Comparison of ENCODE assay signal across 16 cellular contexts in the genomic region with DNA sequence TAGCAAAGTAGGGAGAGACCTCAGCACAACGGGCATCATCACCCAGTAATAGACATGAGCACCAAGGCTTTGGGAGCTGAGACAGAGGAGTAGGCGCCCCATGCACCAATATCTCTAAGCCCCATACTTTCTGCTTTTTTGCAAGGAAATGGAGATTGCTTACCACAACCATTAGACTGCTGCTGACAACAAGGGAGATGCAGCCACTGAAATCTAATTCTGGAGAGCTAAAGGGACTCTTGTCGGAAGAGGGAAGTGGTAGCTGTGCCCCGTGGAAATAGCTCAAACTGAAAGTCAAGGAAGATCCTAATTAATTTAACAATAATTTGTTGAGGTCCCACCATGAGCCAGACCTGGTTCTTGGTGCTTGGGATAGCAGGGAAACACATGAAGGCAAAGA.
DNase-seq lines count a peak whose midpoint lies in the region; ATAC-seq, FAIRE-seq and TF ChIP-seq lines count a peak whose summit lies in the region.
"Had no signal": no experiment of that assay in that cellular context is flagged by ENCODE, and none has a peak within 500 bp of the region (broad histone marks: within the 10 kb centered on the region; RNA-seq: fewer than 3 reads in every experiment).

No MANE protein-coding gene starts in this region.

- RAD21 ChIA-PET in GM12878 (lab: Charles Lee; ENCODE audit: unreplicated experiment) = interaction anchor here (1.0 to 11.5 kb wide), 15 partner anchors 15 to 1275 kb away, joined by 3 to 407 read pairs (median 4); no protein-coding TSS in a partner anchor

- no peaks in the 10 kb centered on the region for H3K36me3 ChIP-seq in GM12878 (ENCODE audit: control insufficient read depth in 2 of 2, insufficient read depth in 2 of 2, low read length in 1 of 2)
- H3K36me3 ChIP-seq in esophagus muscularis mucosa = no peaks in the 10 kb centered on the region
- H3K36me3 ChIP-seq: gastrocnemius medialis had no signal

- H3K27ac Mint-ChIP-seq in T-helper 2 cell treated with Interferon-gamma antibody and Interleukin-4, amounts not matched to agents 5 μg/mL and 100 μg/mL, for 36 hours = peak overlapping the region; percentile 78

- TF ChIP-seq RAD21 in GM12878 (IDR thresholded peaks at IDR 0.05; ENCODE audit: insufficient read depth, low read depth, low read length) = no peak

- 15% methylated on average over 4 of the region's 4 CpGs for WGBS in GM12878 (ENCODE audit: insufficient coverage, insufficient replicate concordance, low lambda C conversion rate, missing lambda C conversion rate)
- WGBS in esophagus muscularis mucosa = 77% methylated on average over 4 of the region's 4 CpGs

- no peak overlapping the region for H3K27ac ChIP-seq in GM12878 (ENCODE audit: control insufficient read depth, insufficient read depth)
- H3K27ac ChIP-seq in esophagus muscularis mucosa (replicated peaks in 1 of 4) = no peak overlapping the region
- H3K27ac ChIP-seq: gastrocnemius medialis, HL-60 had no signal

- SMC1A ChIA-PET in GM12878 (lab: Charles Lee; ENCODE audit: uncharacterized antibody, unreplicated experiment) = interaction anchor here (0.7 to 18.4 kb wide), 19 partner anchors 11 to 1126 kb away, joined by 3 to 461 read pairs (median 15); no protein-coding TSS in a partner anchor

- H3K4me1 Mint-ChIP-seq in T-helper 2 cell treated with Interferon-gamma antibody and Interleukin-4, amounts not matched to agents 5 μg/mL and 100 μg/mL, for 36 hours (ENCODE audit: low read depth) = peaks cover 75% of the 10 kb centered on the region

- no peak for ATAC-seq in GM12878
- no peak for ATAC-seq in GM18861 (IDR thresholded peaks at IDR 0.05; ENCODE audit: unreplicated experiment)
- ATAC-seq: gastrocnemius medialis, HepG2, left lobe of liver had no signal

- H3K9me3 Mint-ChIP-seq in T-helper 2 cell treated with Interferon-gamma antibody and Interleukin-4, amounts not matched to agents 5 μg/mL and 100 μg/mL, for 36 hours = no peaks in the 10 kb centered on the region

- no peak overlapping the region for H3K9ac ChIP-seq in GM12878 (ENCODE audit: control insufficient read depth, insufficient read depth, low read length)

- DNase-seq in stimulated activated naive CD4-positive, alpha-beta T cell (lab: John Stamatoyannopoulos, UW) = peak in 4 of 6 experiments; percentile 20 to 61 (median 40)
- no peak for DNase-seq in stimulated activated naive CD4-positive, alpha-beta T cell treated with Interleukin-2 at 50 U/mL for 16 hours (lab: John Stamatoyannopoulos, UW)
- DNase-seq in T-helper 2 cell treated with Interferon-gamma antibody and Interleukin-4, amounts not matched to agents 5 μg/mL and 100 μg/mL, for 36 hours (ENCODE audit: low spot score) = no peak
- no peak for DNase-seq in GM12878 (ENCODE audit: low read depth, low spot score)
- DNase-seq in RPMI8226 = no peak
- DNase-seq in esophagus muscularis mucosa (ENCODE audit: extremely low spot score) = no peak
- DNase-seq: amygdala, cortex of kidney, gastrocnemius medialis, hippocampal formation, NCI-H524 treated with DMSO at 0.1 percent for 48 hours had no signal

- H3K4me1 ChIP-seq in GM12878 (ENCODE audit: control insufficient read depth, insufficient read depth, low read length) (no peaks in the 10 kb centered on the region; the same call in 1 of the 2 replicates), esophagus muscularis mucosa (no peaks in the 10 kb centered on the region)
- H3K4me1 ChIP-seq: gastrocnemius medialis had no signal

- no peaks in the 10 kb centered on the region for H3K36me3 Mint-ChIP-seq in T-helper 2 cell treated with Interferon-gamma antibody and Interleukin-4, amounts not matched to agents 5 μg/mL and 100 μg/mL, for 36 hours (ENCODE audit: low read depth)

- H3K9me3 ChIP-seq in GM12878 (replicated peaks; ENCODE audit: control insufficient read depth, insufficient read depth, low read length) (no peaks in the 10 kb centered on the region; the same call in 2 of the 3 replicates), esophagus muscularis mucosa (no peaks in the 10 kb centered on the region)
- H3K9me3 ChIP-seq: gastrocnemius medialis had no signal

- TF ChIP-seq CTCF in GM12878 (IDR thresholded peaks at IDR 0.05 in 2 of 3, conservative IDR thresholded peaks at IDR 0.05 in 1 of 3; ENCODE audit: control insufficient read depth in 2 of 3, extremely low read depth in 1 of 3, insufficient read depth in 1 of 3, low read depth in 3 of 3, low read length in 3 of 3) (no peak), esophagus muscularis mucosa (IDR thresholded peaks at IDR 0.05) (no peak)

- H3K79me2 ChIP-seq in GM12878 (ENCODE audit: control insufficient read depth, insufficient read depth, low read length) = no peaks in the 10 kb centered on the region

- no peak overlapping the region for H3K4me2 ChIP-seq in GM12878 (ENCODE audit: control insufficient read depth, insufficient read depth)

- CTCF ChIA-PET in GM12878 (lab: Yijun Ruan, JAX) = interaction anchor here (0.6 to 10.8 kb wide), 12 partner anchors 8 to 1125 kb away, joined by 3 to 158 read pairs (median 6); no protein-coding TSS in a partner anchor

- H3K27me3 Mint-ChIP-seq in T-helper 2 cell treated with Interferon-gamma antibody and Interleukin-4, amounts not matched to agents 5 μg/mL and 100 μg/mL, for 36 hours (ENCODE audit: low read depth) = no peaks in the 10 kb centered on the region

- TF ChIP-seq EP300 in GM12878 (IDR thresholded peaks at IDR 0.05; ENCODE audit: borderline replicate concordance in 1 of 2, control insufficient read depth in 1 of 2, low read depth in 2 of 2, low read length in 2 of 2) (no peak), esophagus muscularis mucosa (IDR thresholded peaks at IDR 0.05) (no peak)

- H3K27me3 ChIP-seq in GM12878 (replicated peaks in 1 of 2; ENCODE audit: control insufficient read depth in 2 of 2, insufficient read depth in 2 of 2, low read length in 1 of 2) (no peaks in the 10 kb centered on the region), esophagus muscularis mucosa (peaks cover 0 to 33% (median 0%) of the 10 kb centered on the region in 4 donors)

- H2AFZ ChIP-seq in GM12878 (ENCODE audit: control insufficient read depth, low read depth, low read length) = no peak overlapping the region

- intact Hi-C loops in GM12878 (cut with micrococcal nuclease; ENCODE audit: unreplicated experiment) = no loop called here
- intact Hi-C loops in esophagus muscularis mucosa (cut with DNase I) = no loop called here

- FAIRE-seq in GM12878 (lab: Jason Lieb, UNC) = no peak
- FAIRE-seq: bronchial epithelial cell, HepG2 had no signal

- in situ Hi-C loops in GM12878 (cut with MboI) = loop anchor here (25.0 kb wide), 1 partner anchor 1121 kb away; the partner anchor contains the start of gene BCL11B

- TF ChIP-seq POLR2A in GM12878 (IDR thresholded peaks at IDR 0.05; ENCODE audit: low read depth, low read length) (no peak), esophagus muscularis mucosa (IDR thresholded peaks at IDR 0.05; ENCODE audit: low read depth) (no peak)

- BruUV-seq in GM12878 (replicated peaks; lab: Mats Ljungman, UMichigan) = no TSS peak

- H3K4me3 ChIP-seq in GM12878 (no peak overlapping the region), esophagus muscularis mucosa (no peak overlapping the region)
- H3K4me3 ChIP-seq: gastrocnemius medialis had no signal

- POLR2A ChIA-PET in GM12878 (lab: Charles Lee) = interaction anchor here (1.0 to 2.5 kb wide), 14 partner anchors 9 to 1121 kb away, joined by 3 to 16 read pairs (median 5); no protein-coding TSS in a partner anchor

- H3K4me3 Mint-ChIP-seq in T-helper 2 cell treated with Interferon-gamma antibody and Interleukin-4, amounts not matched to agents 5 μg/mL and 100 μg/mL, for 36 hours = peak overlapping the region; percentile 75

- no peaks in the 10 kb centered on the region for H4K20me1 ChIP-seq in GM12878 (ENCODE audit: control insufficient read depth, insufficient read depth)

TF ChIP-seq in GM12878, 131 proteins besides CTCF, POLR2A, EP300 and RAD21:
- TF ChIP-seq BCL3 (IDR thresholded peaks at IDR 0.05; ENCODE audit: borderline replicate concordance, insufficient read depth, low read depth, low read length, poor library complexity, severe bottlenecking) (no peak), IKZF1 (conservative IDR thresholded peaks at IDR 0.05) (0 out of 2 replicates have a peak, but pooled peaks have one; percentile 13)
TF ChIP-seq in GM12878: peak in this region for 1.

Comparison
In these comparisons a context has a peak if more than half of its experiments do, and no peak if none do; other contexts are left out.
1. DNase-seq: peak in stimulated activated naive CD4-positive, alpha-beta T cell (4 of 6); none in stimulated activated naive CD4-positive, alpha-beta T cell treated with Interleukin-2 at 50 U/mL for 16 hours (single experiment), T-helper 2 cell treated with Interferon-gamma antibody and Interleukin-4, amounts not matched to agents 5 μg/mL and 100 μg/mL, for 36 hours (single experiment), GM12878 (single experiment), RPMI8226 (single experiment) and esophagus muscularis mucosa (single experiment).